In the genomic region with DNA sequence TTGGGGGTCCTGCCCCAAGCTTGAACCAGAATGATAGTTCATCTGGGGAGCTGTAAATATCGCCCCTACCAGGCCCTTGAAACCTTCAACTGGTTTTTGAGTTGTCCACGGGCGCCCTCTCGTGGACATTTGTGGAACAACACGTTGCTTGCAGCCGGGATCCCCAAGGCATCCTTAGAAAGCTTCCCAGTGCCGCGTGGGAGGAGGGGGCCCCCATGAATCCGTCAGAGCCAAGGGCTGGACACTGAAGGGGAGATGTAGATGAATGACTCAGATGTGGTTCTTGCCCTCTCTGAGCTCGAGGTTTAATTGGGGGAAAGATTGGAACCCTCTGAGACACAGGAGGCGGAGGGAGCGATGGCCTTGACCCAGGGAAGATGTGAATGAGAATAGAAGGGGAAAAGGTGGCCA, we compare ENCODE assay signal across 8 cellular contexts. TPM values are rescaled to one million over a fixed set of nuclear protein-coding genes. Genes with fewer than 3 reads are reported as not detected.
DNase-seq lines count a peak whose midpoint lies in the region; ATAC-seq, FAIRE-seq and TF ChIP-seq lines count a peak whose summit lies in the region.

No MANE protein-coding gene starts in this region.

- H3K4me3 ChIP-seq in GM06990 (replicated peaks; ENCODE audit: low read depth, low read length) (no peak overlapping the region), astrocyte (ENCODE audit: insufficient read depth, low read depth, low read length) (no peak overlapping the region)

- no peaks in the 10 kb centered on the region for H3K36me3 ChIP-seq in GM06990 (ENCODE audit: control insufficient read depth, insufficient read depth, low read length)
- H3K36me3 ChIP-seq in astrocyte (ENCODE audit: insufficient read depth, low read length), result peaks cover 16% of the 10 kb centered on the region

- H2AFZ ChIP-seq in astrocyte (ENCODE audit: low read depth, low read length), result no peak overlapping the region

- no peak for ATAC-seq in GM18519 (IDR thresholded peaks at IDR 0.05; ENCODE audit: low FRiP score, unreplicated experiment)

- no peaks in the 10 kb centered on the region for H3K9me3 ChIP-seq in astrocyte (ENCODE audit: insufficient read depth, low read depth, low read length)

- no peak for FAIRE-seq in astrocyte (lab: Jason Lieb, UNC)

- peaks cover 31% of the 10 kb centered on the region for H3K36me3 Mint-ChIP-seq in astrocyte (ENCODE audit: low read depth, unreplicated experiment)

- no peaks in the 10 kb centered on the region for H4K20me1 ChIP-seq in astrocyte (ENCODE audit: insufficient read depth, low read length)

- H3K9me3 Mint-ChIP-seq in astrocyte (ENCODE audit: unreplicated experiment), result peaks cover 7% of the 10 kb centered on the region

- DNase-seq in GM06990 (ENCODE audit: extremely low read depth, insufficient read length), result peak; percentile 20
- peak; percentile 41 for DNase-seq in LoVo (ENCODE audit: low spot score)
- peak; percentile 66 for DNase-seq in T-helper 9 cell
- DNase-seq in astrocyte (ENCODE audit: low read depth), result peak; percentile 31
- DNase-seq in hypothalamus (lab: John Stamatoyannopoulos, UW), result peak in 47 of 51 donors; percentile 9 to 90 (median 56)
- peak; percentile 65 for DNase-seq in smooth muscle cell of the brain vasculature (ENCODE audit: low read depth, low spot score)
- no peak for DNase-seq in SKM-1 (lab: John Stamatoyannopoulos, UW; ENCODE audit: unreplicated experiment)

- H3K27ac Mint-ChIP-seq in astrocyte (ENCODE audit: unreplicated experiment), result peak overlapping the region; percentile 89

- H3K27me3 ChIP-seq in GM06990 (replicated peaks; ENCODE audit: control insufficient read depth, insufficient read depth, low read length) (no peaks in the 10 kb centered on the region; the same call in 1 of the 2 replicates), astrocyte (ENCODE audit: insufficient read depth, low read length) (no peaks in the 10 kb centered on the region)

- no peak overlapping the region for H3K4me3 Mint-ChIP-seq in astrocyte (ENCODE audit: unreplicated experiment)

- no peak overlapping the region for H3K9ac ChIP-seq in astrocyte (ENCODE audit: low read length)

- no peaks in the 10 kb centered on the region for H3K79me2 ChIP-seq in astrocyte (ENCODE audit: insufficient read depth, low read length)

- H3K4me1 Mint-ChIP-seq in astrocyte (ENCODE audit: low read depth, unreplicated experiment), result peaks cover 18% of the 10 kb centered on the region

- TF ChIP-seq CTCF in GM06990 (IDR thresholded peaks at IDR 0.05; ENCODE audit: insufficient read depth, low read length, poor library complexity, severe bottlenecking) (peak; percentile 89), astrocyte (IDR thresholded peaks at IDR 0.05; ENCODE audit: insufficient read depth, low read depth, low read length) (peak; percentile 73)

- no peak overlapping the region for H3K4me2 ChIP-seq in astrocyte (ENCODE audit: low read length)

- H3K27me3 Mint-ChIP-seq in astrocyte (ENCODE audit: low read depth, unreplicated experiment), result no peaks in the 10 kb centered on the region

- peaks cover 17% of the 10 kb centered on the region for H3K4me1 ChIP-seq in astrocyte (ENCODE audit: insufficient read depth, low read length)

- no peak overlapping the region for H3K27ac ChIP-seq in astrocyte (ENCODE audit: low read depth, low read length)

RNA-seq across cellular contexts. Expression of gene ORM1, which starts 31.8 kb away (rescaled TPM):
- not detected in 2 replicates for total RNA-seq in astrocyte

RNA-seq across cellular contexts. Expression of gene ORM2, which starts 38.6 kb away (rescaled TPM):
- total RNA-seq in astrocyte, result not detected in 2 replicates
